ENCODE assay signal across 1 cellular context in genomic region chr9:128455849-128456612, GRCh38.
TF ChIP-seq lines count a peak whose summit lies in the region.

ODF2 (plus strand) TSS chr9:128456006; CDS start chr9:128456092, 86 bp downstream.

TF ChIP-seq in HEK293, 187 proteins besides CTCF, POLR2A, EP300 and RAD21 (continued from another document and continues in another):
- TF ChIP-seq ZNF423 (tag by site-specific recombination; IDR thresholded peaks at IDR 0.05) (no peak), ZNF221 (tag by site-specific recombination; IDR thresholded peaks at IDR 0.05; ENCODE audit: borderline replicate concordance) (no peak), TSHZ1 (tag by site-specific recombination; IDR thresholded peaks at IDR 0.05; ENCODE audit: borderline replicate concordance) (no peak), ZNF362 (tag by site-specific recombination; IDR thresholded peaks at IDR 0.05) (no peak), ZNF777 (tag by site-specific recombination; IDR thresholded peaks at IDR 0.05; ENCODE audit: borderline replicate concordance) (no peak), ZNF677 (tag by site-specific recombination; IDR thresholded peaks at IDR 0.05) (no peak), ZNF624 (tag by site-specific recombination; IDR thresholded peaks at IDR 0.05) (no peak), ZNF157 (tag by site-specific recombination; IDR thresholded peaks at IDR 0.05) (no peak), ZSCAN23 (tag by site-specific recombination; IDR thresholded peaks at IDR 0.05) (no peak), ZNF426 (tag by site-specific recombination; IDR thresholded peaks at IDR 0.05) (no peak), ZNF132 (tag by site-specific recombination; IDR thresholded peaks at IDR 0.05; ENCODE audit: borderline replicate concordance) (no peak), ZNF449 (tag by site-specific recombination; IDR thresholded peaks at IDR 0.05) (no peak), SP3 (tag by site-specific recombination; IDR thresholded peaks at IDR 0.05) (peak; percentile 92), ZNF112 (tag by site-specific recombination; IDR thresholded peaks at IDR 0.05) (no peak), ZNF768 (tag by site-specific recombination; IDR thresholded peaks at IDR 0.05) (no peak), HIC1 (tag by site-specific recombination; IDR thresholded peaks at IDR 0.05) (peak; percentile 60; the same call in 1 of the 2 replicates), SP7 (tag by site-specific recombination; IDR thresholded peaks at IDR 0.05) (0 out of 2 replicates have a peak, but pooled peaks have one; percentile 19), KLF16 (tag by site-specific recombination; IDR thresholded peaks at IDR 0.05) (peak; percentile 55; the same call in 1 of the 2 replicates), ZNF248 (tag by site-specific recombination; IDR thresholded peaks at IDR 0.05) (no peak), ZNF398 (tag by site-specific recombination; IDR thresholded peaks at IDR 0.05) (peak; percentile 55), ZNF223 (tag by site-specific recombination; IDR thresholded peaks at IDR 0.05) (no peak), INSM2 (tag by site-specific recombination; IDR thresholded peaks at IDR 0.05) (no peak), ZNF600 (tag by site-specific recombination; IDR thresholded peaks at IDR 0.05) (no peak), GLIS1 (tag by site-specific recombination; IDR thresholded peaks at IDR 0.05) (peak; percentile 19; the same call in 1 of the 2 replicates), ZBTB7A (tag by site-specific recombination; IDR thresholded peaks at IDR 0.05; ENCODE audit: low read depth) (no peak; the same call in 1 of the 2 replicates), FEZF1 (tag by site-specific recombination; IDR thresholded peaks at IDR 0.05) (no peak), ZNF521 (tag by site-specific recombination; IDR thresholded peaks at IDR 0.05) (no peak), ZIC2 (tag by site-specific recombination; IDR thresholded peaks at IDR 0.05) (no peak), ZBTB26 (tag by site-specific recombination; optimal IDR thresholded peaks at IDR 0.05) (peak; percentile 59), HOXA7 (CRISPR knock-in tag; IDR thresholded peaks at IDR 0.05; ENCODE audit: borderline replicate concordance) (no peak), ZNF37A (tag by site-specific recombination; IDR thresholded peaks at IDR 0.05) (no peak), ZNF350 (tag by site-specific recombination; IDR thresholded peaks at IDR 0.05) (no peak), ZNF555 (tag by site-specific recombination; conservative IDR thresholded peaks at IDR 0.05) (no peak), KLF17 (tag by site-specific recombination; IDR thresholded peaks at IDR 0.05) (0 out of 2 replicates have a peak, but pooled peaks have one; percentile 16), KLF10 (tag by site-specific recombination; IDR thresholded peaks at IDR 0.05) (peak; percentile 76), ZNF692 (tag by site-specific recombination; IDR thresholded peaks at IDR 0.05) (no peak; the same call in 1 of the 2 replicates), ZNF501 (tag by site-specific recombination; IDR thresholded peaks at IDR 0.05) (0 out of 2 replicates have a peak, but pooled peaks have one; percentile 34), SP2 (tag by site-specific recombination; IDR thresholded peaks at IDR 0.05) (peak; percentile 92), RBAK (tag by site-specific recombination; IDR thresholded peaks at IDR 0.05) (no peak), ZNF202 (tag by site-specific recombination; IDR thresholded peaks at IDR 0.05; ENCODE audit: borderline replicate concordance) (no peak), ZBTB48 (tag by site-specific recombination; IDR thresholded peaks at IDR 0.05) (no peak), ELK4 (IDR thresholded peaks at IDR 0.05; ENCODE audit: borderline replicate concordance, low read depth, low read length) (peak; percentile 97), SCRT2 (tag by site-specific recombination; IDR thresholded peaks at IDR 0.05) (no peak), ZNF214 (tag by site-specific recombination; IDR thresholded peaks at IDR 0.05; ENCODE audit: borderline replicate concordance) (no peak), ZNF558 (tag by site-specific recombination; IDR thresholded peaks at IDR 0.05) (no peak), ZNF24 (tag by site-specific recombination; IDR thresholded peaks at IDR 0.05) (no peak), ZNF18 (tag by site-specific recombination; IDR thresholded peaks at IDR 0.05) (no peak)
